In genomic region chr18:56727399-56727798, GRCh38 we compare ENCODE assay signal across 23 cellular contexts.
DNase-seq lines count a peak whose midpoint lies in the region; ATAC-seq and TF ChIP-seq lines count a peak whose summit lies in the region.
"Had no signal": no experiment of that assay in that cellular context is flagged by ENCODE, and none has a peak within 500 bp of the region (broad histone marks: within the 10 kb centered on the region; RNA-seq: fewer than 3 reads in every experiment).

No MANE protein-coding gene starts in this region.

- H3K4me1 Mint-ChIP-seq in activated CD4-positive, alpha-beta memory T cell treated with anti-CD3 and anti-CD28 coated beads for 36 hours (ENCODE audit: low read depth), result peaks cover 16% of the 10 kb centered on the region
- H3K4me1 Mint-ChIP-seq in activated CD4-positive, alpha-beta memory T cell treated with anti-CD3 and anti-CD28 coated beads, Interleukin-2, amount 10 ng/mL, durations not matched to agents 7 days and 5 days, result no peaks in the 10 kb centered on the region
- H3K4me1 Mint-ChIP-seq in activated T-cell treated with anti-CD3 and anti-CD28 coated beads, Interleukin-2, amount 50 U/mL, for 72 hours (ENCODE audit: low read depth), result peaks cover 25% of the 10 kb centered on the region
- H3K4me1 Mint-ChIP-seq: brain, nephron progenitor cell had no signal

- peak; percentile 51 for DNase-seq in activated CD4-positive, alpha-beta memory T cell treated with anti-CD3 and anti-CD28 coated beads for 36 hours
- no peak for DNase-seq in activated CD4-positive, alpha-beta memory T cell treated with anti-CD3 and anti-CD28 coated beads, Interleukin-2, amount 10 ng/mL, durations not matched to agents 7 days and 5 days
- DNase-seq in activated T-cell treated with anti-CD3 and anti-CD28 coated beads, Interleukin-2, amount 50 U/mL, for 72 hours, result peak; percentile 9 to 11
- peak; percentile 20 for DNase-seq in kidney tubule cell (ENCODE audit: low spot score)
- DNase-seq in stimulated activated CD4-positive, alpha-beta T cell treated with anti-CD3 and anti-CD28 coated beads, TNF-alpha, amount 100 ng/mL, for 48 hours (ENCODE audit: low read depth in 3 of 3), result peak in 2 of 3 donors; percentile 20 to 47
- no peak for DNase-seq in lower leg skin (ENCODE audit: low spot score in 2 of 2)
- no peak for DNase-seq in NCI-H524 treated with DMSO at 0.1 percent for 48 hours (lab: John Stamatoyannopoulos, UW)
- DNase-seq: ACHN, colonic mucosa, heart right ventricle, left ventricle myocardium inferior, NCI-H1048, NCI-H2029, NCI-H226, NCI-H82, nephron progenitor cell, stomach, SW 1271, transverse colon had no signal

- intact Hi-C loops in activated CD4-positive, alpha-beta memory T cell treated with anti-CD3 and anti-CD28 coated beads for 36 hours (cut with micrococcal nuclease), result no loop called here
- intact Hi-C loops in lower leg skin (cut with DNase I; ENCODE audit: low total_unique reads), result no loop called here

- H3K9me3 Mint-ChIP-seq in activated CD4-positive, alpha-beta memory T cell treated with anti-CD3 and anti-CD28 coated beads for 36 hours, result peaks cover 4% of the 10 kb centered on the region
- H3K9me3 Mint-ChIP-seq in activated CD4-positive, alpha-beta memory T cell treated with anti-CD3 and anti-CD28 coated beads, Interleukin-2, amount 10 ng/mL, durations not matched to agents 7 days and 5 days, result no peaks in the 10 kb centered on the region
- H3K9me3 Mint-ChIP-seq in activated T-cell treated with anti-CD3 and anti-CD28 coated beads, Interleukin-2, amount 50 U/mL, for 72 hours, result no peaks in the 10 kb centered on the region

- H3K36me3 Mint-ChIP-seq in activated CD4-positive, alpha-beta memory T cell treated with anti-CD3 and anti-CD28 coated beads for 36 hours, result peaks cover 58% of the 10 kb centered on the region
- H3K36me3 Mint-ChIP-seq in activated CD4-positive, alpha-beta memory T cell treated with anti-CD3 and anti-CD28 coated beads, Interleukin-2, amount 10 ng/mL, durations not matched to agents 7 days and 5 days (ENCODE audit: low read depth), result peaks cover 53% of the 10 kb centered on the region
- H3K36me3 Mint-ChIP-seq in activated T-cell treated with anti-CD3 and anti-CD28 coated beads, Interleukin-2, amount 50 U/mL, for 72 hours (ENCODE audit: insufficient read depth in 2 of 2), result peaks cover 9 to 28% of the 10 kb centered on the region in 2 donors

- TF ChIP-seq POLR2A in lower leg skin (IDR thresholded peaks at IDR 0.05), result no peak

- CTCF ChIA-PET in activated CD4-positive, alpha-beta memory T cell treated with anti-CD3 and anti-CD28 coated beads for 36 hours (lab: Charles Lee), result no interaction called here
- CTCF ChIA-PET in activated CD4-positive, alpha-beta memory T cell treated with anti-CD3 and anti-CD28 coated beads, Interleukin-2, amount 10 ng/mL, durations not matched to agents 7 days and 5 days (lab: Charles Lee), result no interaction called here

- ATAC-seq in activated T-cell treated with anti-CD3 and anti-CD28 coated beads, Interleukin-2, amount 50 U/mL, for 72 hours (replicated peaks in 1 of 2), result peak; percentile 76 to 84
- ATAC-seq in GM21529 (IDR thresholded peaks at IDR 0.05; ENCODE audit: unreplicated experiment), result no peak
- ATAC-seq: heart right ventricle, Right ventricle myocardium inferior had no signal

- no peak overlapping the region for H3K27ac Mint-ChIP-seq in activated CD4-positive, alpha-beta memory T cell treated with anti-CD3 and anti-CD28 coated beads for 36 hours
- no peak overlapping the region for H3K27ac Mint-ChIP-seq in activated CD4-positive, alpha-beta memory T cell treated with anti-CD3 and anti-CD28 coated beads, Interleukin-2, amount 10 ng/mL, durations not matched to agents 7 days and 5 days
- no peak overlapping the region for H3K27ac Mint-ChIP-seq in activated T-cell treated with anti-CD3 and anti-CD28 coated beads, Interleukin-2, amount 50 U/mL, for 72 hours
- H3K27ac Mint-ChIP-seq: brain, nephron progenitor cell had no signal

- H3K4me3 ChIP-seq in lower leg skin (ENCODE audit: low read depth, poor library complexity, severe bottlenecking), result no peak overlapping the region
- H3K4me3 ChIP-seq: BLaER1 treated with 17β-estradiol and CSF1 and Interleukin-3, amounts not matched to agents 10 nM and 100 nM; colonic mucosa; heart right ventricle; left ventricle myocardium inferior; stomach; transverse colon had no signal

- POLR2A ChIA-PET in activated CD4-positive, alpha-beta memory T cell treated with anti-CD3 and anti-CD28 coated beads for 36 hours (lab: Charles Lee), result interaction anchor here (0.9 kb wide), 1 partner anchor 15 kb away, joined by 3 read pairs; no protein-coding TSS in a partner anchor
- POLR2A ChIA-PET in activated CD4-positive, alpha-beta memory T cell treated with anti-CD3 and anti-CD28 coated beads, Interleukin-2, amount 10 ng/mL, durations not matched to agents 7 days and 5 days (lab: Charles Lee), result no interaction called here

- 94% methylated on average over 5 of the region's 5 CpGs for WGBS in lower leg skin, 2 donors

- H3K27me3 Mint-ChIP-seq in activated CD4-positive, alpha-beta memory T cell treated with anti-CD3 and anti-CD28 coated beads for 36 hours, result no peaks in the 10 kb centered on the region
- H3K27me3 Mint-ChIP-seq in activated CD4-positive, alpha-beta memory T cell treated with anti-CD3 and anti-CD28 coated beads, Interleukin-2, amount 10 ng/mL, durations not matched to agents 7 days and 5 days, result no peaks in the 10 kb centered on the region
- H3K27me3 Mint-ChIP-seq in activated T-cell treated with anti-CD3 and anti-CD28 coated beads, Interleukin-2, amount 50 U/mL, for 72 hours (ENCODE audit: low read depth), result no peaks in the 10 kb centered on the region
- H3K27me3 Mint-ChIP-seq: brain had no signal

- no peak for TF ChIP-seq CTCF in lower leg skin (IDR thresholded peaks at IDR 0.05)

- no peak overlapping the region for H3K4me3 Mint-ChIP-seq in activated CD4-positive, alpha-beta memory T cell treated with anti-CD3 and anti-CD28 coated beads for 36 hours
- H3K4me3 Mint-ChIP-seq in activated CD4-positive, alpha-beta memory T cell treated with anti-CD3 and anti-CD28 coated beads, Interleukin-2, amount 10 ng/mL, durations not matched to agents 7 days and 5 days, result no peak overlapping the region
- no peak overlapping the region for H3K4me3 Mint-ChIP-seq in activated T-cell treated with anti-CD3 and anti-CD28 coated beads, Interleukin-2, amount 50 U/mL, for 72 hours
- H3K4me3 Mint-ChIP-seq: brain, nephron progenitor cell had no signal

Comparison
In these comparisons a context has a peak if more than half of its experiments do, and no peak if none do; other contexts are left out.
1. DNase-seq: peak in activated CD4-positive, alpha-beta memory T cell treated with anti-CD3 and anti-CD28 coated beads for 36 hours (single experiment), activated T-cell treated with anti-CD3 and anti-CD28 coated beads, Interleukin-2, amount 50 U/mL, for 72 hours (2 of 2), kidney tubule cell (single experiment) and stimulated activated CD4-positive, alpha-beta T cell treated with anti-CD3 and anti-CD28 coated beads, TNF-alpha, amount 100 ng/mL, for 48 hours (2 of 3); none in activated CD4-positive, alpha-beta memory T cell treated with anti-CD3 and anti-CD28 coated beads, Interleukin-2, amount 10 ng/mL, durations not matched to agents 7 days and 5 days (single experiment), lower leg skin (0 of 2) and NCI-H524 treated with DMSO at 0.1 percent for 48 hours (single experiment).